8 cellular contexts compared by ENCODE assay signal in genomic region chr20:31603822-31604566, GRCh38. TPM values are rescaled to one million over a fixed set of nuclear protein-coding genes. Genes with fewer than 3 reads are reported as not detected.
DNase-seq lines count a peak whose midpoint lies in the region; ATAC-seq and TF ChIP-seq lines count a peak whose summit lies in the region.

No MANE protein-coding gene starts in this region.

- H3K27ac Mint-ChIP-seq in T-helper 2 cell treated with Interferon-gamma antibody and Interleukin-4, amounts not matched to agents 5 μg/mL and 100 μg/mL, for 36 hours = peak overlapping the region; percentile 72

- no peaks in the 10 kb centered on the region for H3K36me3 Mint-ChIP-seq in T-helper 2 cell treated with Interferon-gamma antibody and Interleukin-4, amounts not matched to agents 5 μg/mL and 100 μg/mL, for 36 hours (ENCODE audit: low read depth)

- H3K27me3 ChIP-seq in ascending aorta (no peaks in the 10 kb centered on the region), right cardiac atrium (ENCODE audit: control insufficient read depth, insufficient read depth) (no peaks in the 10 kb centered on the region), prostate gland (replicated peaks; ENCODE audit: insufficient read depth) (no peaks in the 10 kb centered on the region), upper lobe of left lung (no peaks in the 10 kb centered on the region)

- ATAC-seq in HG02588 (IDR thresholded peaks at IDR 0.05; ENCODE audit: unreplicated experiment) = peak; percentile 43
- ATAC-seq in right cardiac atrium = peak; percentile 79 to 88
- peak; percentile 88 to 91 for ATAC-seq in upper lobe of left lung (ENCODE audit: low FRiP score in 2 of 2)

- peak; percentile 10 to 92 (median 62) for TF ChIP-seq EP300 in upper lobe of left lung (IDR thresholded peaks at IDR 0.05)

- peaks cover 44% of the 10 kb centered on the region for H3K27me3 Mint-ChIP-seq in T-helper 2 cell treated with Interferon-gamma antibody and Interleukin-4, amounts not matched to agents 5 μg/mL and 100 μg/mL, for 36 hours (ENCODE audit: low read depth)

- H3K4me3 ChIP-seq in ascending aorta = peak overlapping the region; percentile 83 to 88
- H3K4me3 ChIP-seq in right cardiac atrium (ENCODE audit: low read length) = peak overlapping the region; percentile 64
- peak overlapping the region; percentile 69 to 71 for H3K4me3 ChIP-seq in prostate gland
- peak overlapping the region; percentile 63 to 85 (median 70) for H3K4me3 ChIP-seq in upper lobe of left lung

- H3K4me1 ChIP-seq in ascending aorta (peaks cover 0 to 13% of the 10 kb centered on the region in 2 donors), right cardiac atrium (ENCODE audit: control insufficient read depth, insufficient read depth, low read length) (no peaks in the 10 kb centered on the region), prostate gland (replicated peaks) (peaks cover 12% of the 10 kb centered on the region), upper lobe of left lung (peaks cover 33 to 60% (median 36%) of the 10 kb centered on the region in 4 donors)

- H3K27ac ChIP-seq in ascending aorta (peak overlapping the region; percentile 89 to 98), right cardiac atrium (ENCODE audit: low read length) (peak overlapping the region; percentile 95), prostate gland (peak overlapping the region; percentile 85 to 86), upper lobe of left lung (peak overlapping the region; percentile 92 to 98 (median 94))

- TF ChIP-seq CTCF in ascending aorta (IDR thresholded peaks at IDR 0.05) = no peak
- TF ChIP-seq CTCF in prostate gland (IDR thresholded peaks at IDR 0.05) = no peak
- TF ChIP-seq CTCF in upper lobe of left lung (IDR thresholded peaks at IDR 0.05) = peak in 2 of 6 experiments; percentile 10 to 15

- WGBS in right cardiac atrium = 12% methylated on average over 43 of the region's 43 CpGs
- WGBS in prostate gland = 10% methylated on average over 43 of the region's 43 CpGs
- WGBS in upper lobe of left lung, 2 donors = 11 to 13% methylated on average over 43 of the region's 43 CpGs

- intact Hi-C loops in ascending aorta (cut with DNase I) (loop anchor here (1.0 kb wide), 1 partner anchor 31 kb away; no protein-coding TSS in a partner anchor), right cardiac atrium (cut with DNase I) (loop anchor here in 2 of 4 donors (2.0 kb wide), 1 partner anchor 31 kb away; no protein-coding TSS in a partner anchor), prostate gland (cut with DNase I) (loop anchor here (2.0 kb wide), 1 partner anchor 31 kb away; no protein-coding TSS in a partner anchor)

- H3K9me3 Mint-ChIP-seq in T-helper 2 cell treated with Interferon-gamma antibody and Interleukin-4, amounts not matched to agents 5 μg/mL and 100 μg/mL, for 36 hours = no peaks in the 10 kb centered on the region

- DNase-seq in Daoy (ENCODE audit: low read depth) = peak; percentile 99
- peak; percentile 97 for DNase-seq in NCI-H2029 treated with DMSO at 0.1 percent for 48 hours (lab: John Stamatoyannopoulos, UW)
- peak; percentile 73 for DNase-seq in T-helper 2 cell treated with Interferon-gamma antibody and Interleukin-4, amounts not matched to agents 5 μg/mL and 100 μg/mL, for 36 hours (ENCODE audit: low spot score)
- peak; percentile 94 to 99 for DNase-seq in ascending aorta (ENCODE audit: low spot score in 2 of 2)
- peak; percentile 99 to 100 (median 99) for DNase-seq in right cardiac atrium
- DNase-seq in prostate gland (ENCODE audit: low spot score) = peak; percentile 95
- peak; percentile 97 to 99 for DNase-seq in upper lobe of left lung

- TF ChIP-seq POLR2A in prostate gland (IDR thresholded peaks at IDR 0.05) (peak; percentile 93), upper lobe of left lung (IDR thresholded peaks at IDR 0.05) (peak in 3 of 4 donors; percentile 67 to 81 (median 67))

- H3K36me3 ChIP-seq in ascending aorta (peaks cover 0 to 14% of the 10 kb centered on the region in 2 donors), prostate gland (no peaks in the 10 kb centered on the region), upper lobe of left lung (peaks cover 0 to 14% (median 0%) of the 10 kb centered on the region in 4 donors)

- no peaks in the 10 kb centered on the region for H3K9me3 ChIP-seq in ascending aorta
- H3K9me3 ChIP-seq in right cardiac atrium (ENCODE audit: control insufficient read depth, low read length) = no peaks in the 10 kb centered on the region
- no peaks in the 10 kb centered on the region for H3K9me3 ChIP-seq in prostate gland
- H3K9me3 ChIP-seq in upper lobe of left lung = no peaks in the 10 kb centered on the region

- peak overlapping the region; percentile 91 for H3K4me3 Mint-ChIP-seq in T-helper 2 cell treated with Interferon-gamma antibody and Interleukin-4, amounts not matched to agents 5 μg/mL and 100 μg/mL, for 36 hours

- H3K4me1 Mint-ChIP-seq in T-helper 2 cell treated with Interferon-gamma antibody and Interleukin-4, amounts not matched to agents 5 μg/mL and 100 μg/mL, for 36 hours (ENCODE audit: low read depth) = peaks cover 24% of the 10 kb centered on the region

RNA-seq across cellular contexts. Expression of gene ID1, which starts 1.1 kb away (rescaled TPM):
- 327 and 411 TPM in 2 replicates for total RNA-seq in Daoy (2014; rRNA removed; shearing (Covaris generic))
- 3,326 TPM for total RNA-seq in ascending aorta
- 100 to 1,000 TPM; 122 to 188 (median 134) TPM for total RNA-seq in right cardiac atrium
- 273 TPM for polyA plus RNA-seq in right cardiac atrium
- 100 to 1,000 TPM; 356 to 514 TPM for total RNA-seq in prostate gland
- 100 to 1,000 TPM; 226 to 911 (median 570) TPM for total RNA-seq in upper lobe of left lung

RNA-seq across cellular contexts. Expression of gene COX4I2, which starts 33.7 kb away (rescaled TPM):
- not detected in 2 replicates for total RNA-seq in Daoy (2014; rRNA removed; shearing (Covaris generic))
- total RNA-seq in ascending aorta = 61.4 TPM
- total RNA-seq in right cardiac atrium = 10 to 100 TPM in 1 of 4 donors, 1 to 10 TPM in 3; 3.1 to 13.2 (median 9.0) TPM
- 29.5 TPM for polyA plus RNA-seq in right cardiac atrium
- 1 to 10 TPM in 1 of 2 donors, under 1 TPM in 1; 0.41 to 3.6 TPM for total RNA-seq in prostate gland
- 10 to 100 TPM in 4 of 6 donors, 1 to 10 TPM in 2; 1.9 to 24.3 (median 13.5) TPM for total RNA-seq in upper lobe of left lung

Comparison
In these comparisons a context has a peak if more than half of its experiments do, and no peak if none do; other contexts are left out.
1. Peak in every context shown above with its lines: DNase-seq, ATAC-seq, H3K4me3 ChIP-seq and H3K27ac ChIP-seq.